ENCODE assay signal across 12 cellular contexts in the genomic region with DNA sequence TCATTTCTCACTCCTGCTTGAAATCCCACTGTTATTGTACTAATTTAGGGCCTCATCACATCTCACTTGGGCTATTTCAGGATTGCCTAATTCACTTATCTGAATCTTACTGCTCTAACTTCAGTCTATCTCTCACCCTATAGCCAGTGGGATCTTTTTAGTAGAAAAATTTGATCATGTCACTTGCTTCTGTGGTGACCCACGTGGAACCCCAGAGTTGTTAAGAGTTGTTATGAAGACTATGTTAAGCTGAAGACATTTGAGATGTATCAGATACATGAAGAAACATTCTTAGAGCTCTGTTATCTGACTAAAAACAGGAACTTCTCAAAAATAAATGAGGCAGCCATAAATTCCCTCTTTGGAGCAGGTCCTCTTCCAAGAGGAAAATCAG.
A peak's percentile ranks its signal among the peaks of the same experiment; 100 is the strongest.
DNase-seq lines count a peak whose midpoint lies in the region; ATAC-seq and TF ChIP-seq lines count a peak whose summit lies in the region.
"Had no signal": no experiment of that assay in that cellular context is flagged by ENCODE, and none has a peak within 500 bp of the region (broad histone marks: within the 10 kb centered on the region; RNA-seq: fewer than 3 reads in every experiment).

No MANE protein-coding gene starts in this region.

- no peaks in the 10 kb centered on the region for H3K27me3 Mint-ChIP-seq in MCF 10A (ENCODE audit: insufficient read depth, unreplicated experiment)
- no peaks in the 10 kb centered on the region for H3K27me3 Mint-ChIP-seq in naive thymus-derived CD4-positive, alpha-beta T cell

- ATAC-seq in GM19455 (IDR thresholded peaks at IDR 0.05; ENCODE audit: unreplicated experiment): peak; percentile 31
- ATAC-seq in HG02884 (IDR thresholded peaks at IDR 0.05; ENCODE audit: unreplicated experiment): peak; percentile 42
- peak; percentile 25 for ATAC-seq in HG03521 (IDR thresholded peaks at IDR 0.05; ENCODE audit: unreplicated experiment)
- no peak for ATAC-seq in naive thymus-derived CD4-positive, alpha-beta T cell
- ATAC-seq: lower lobe of right lung had no signal

- H3K27ac ChIP-seq in coronary artery: no peak overlapping the region
- no peak overlapping the region for H3K27ac ChIP-seq in left ventricle myocardium inferior (replicated peaks)
- H3K27ac ChIP-seq in naive thymus-derived CD4-positive, alpha-beta T cell (ENCODE audit: low read depth, low read length): no peak overlapping the region
- H3K27ac ChIP-seq: lower lobe of right lung had no signal

- peaks cover 8% of the 10 kb centered on the region for H3K4me1 Mint-ChIP-seq in MCF 10A (ENCODE audit: insufficient read depth, unreplicated experiment)
- peaks cover 0 to 6% (median 0%) of the 10 kb centered on the region in 7 donors for H3K4me1 Mint-ChIP-seq in naive thymus-derived CD4-positive, alpha-beta T cell

- intact Hi-C loops in MCF 10A (cut with micrococcal nuclease): no loop called here
- intact Hi-C loops in left ventricle myocardium inferior (cut with micrococcal nuclease): no loop called here
- intact Hi-C loops in naive thymus-derived CD4-positive, alpha-beta T cell (cut with micrococcal nuclease): loop anchor here in 1 of 2 donors (10.0 kb wide), 1 partner anchor 62 kb away; no protein-coding TSS in a partner anchor

- TF ChIP-seq CTCF in GM12865 (IDR thresholded peaks at IDR 0.05; ENCODE audit: insufficient read depth, low read depth, low read length, missing control alignments) (no peak), coronary artery (IDR thresholded peaks at IDR 0.05) (no peak), MCF 10A (IDR thresholded peaks at IDR 0.05; ENCODE audit: unreplicated experiment) (no peak), left ventricle myocardium inferior (IDR thresholded peaks at IDR 0.05; ENCODE audit: borderline replicate concordance) (no peak)

- DNase-seq in GM12865 (ENCODE audit: low read depth) (peak; percentile 37), coronary artery (ENCODE audit: low spot score) (no peak), MCF 10A (ENCODE audit: unreplicated experiment) (no peak), left ventricle myocardium inferior (no peak)
- DNase-seq in naive thymus-derived CD4-positive, alpha-beta T cell: no peak
- DNase-seq: lower lobe of right lung; NCI-H1105; stimulated activated CD4-positive, alpha-beta T cell treated with anti-CD3 and anti-CD28 coated beads, Interleukin-4, amount 100 ng/mL, for 24 hours; substantia nigra had no signal

- no peaks in the 10 kb centered on the region for H3K9me3 ChIP-seq in left ventricle myocardium inferior (replicated peaks)
- H3K9me3 ChIP-seq in naive thymus-derived CD4-positive, alpha-beta T cell (ENCODE audit: control insufficient read depth in 2 of 3, low read length in 3 of 3): no peaks in the 10 kb centered on the region
- H3K9me3 ChIP-seq: lower lobe of right lung had no signal

- H3K4me3 ChIP-seq in GM12865 (ENCODE audit: low read depth, low read length) (no peak overlapping the region), coronary artery (no peak overlapping the region), left ventricle myocardium inferior (no peak overlapping the region)
- no peak overlapping the region for H3K4me3 ChIP-seq in naive thymus-derived CD4-positive, alpha-beta T cell (ENCODE audit: low read length)
- H3K4me3 ChIP-seq: lower lobe of right lung had no signal

- POLR2A ChIA-PET in MCF 10A (lab: Yijun Ruan, JAX): interaction anchor here (0.6 kb wide), 1 partner anchor 37 kb away, joined by 3 read pairs; no protein-coding TSS in a partner anchor
- POLR2A ChIA-PET in naive thymus-derived CD4-positive, alpha-beta T cell (lab: Charles Lee): no interaction called here

- CTCF ChIA-PET in MCF 10A (lab: Yijun Ruan, JAX): no interaction called here
- CTCF ChIA-PET in naive thymus-derived CD4-positive, alpha-beta T cell (lab: Charles Lee): no interaction called here

- no peaks in the 10 kb centered on the region for H3K36me3 Mint-ChIP-seq in MCF 10A (ENCODE audit: insufficient read depth, unreplicated experiment)
- H3K36me3 Mint-ChIP-seq in naive thymus-derived CD4-positive, alpha-beta T cell: no peaks in the 10 kb centered on the region

- H3K4me3 Mint-ChIP-seq in MCF 10A (ENCODE audit: unreplicated experiment): no peak overlapping the region
- H3K4me3 Mint-ChIP-seq in naive thymus-derived CD4-positive, alpha-beta T cell: no peak overlapping the region

- no TSS peak for BruUV-seq in MCF 10A (replicated peaks; lab: Mats Ljungman, UMichigan)

- no peak overlapping the region for H3K27ac Mint-ChIP-seq in MCF 10A (ENCODE audit: low read depth, unreplicated experiment)
- H3K27ac Mint-ChIP-seq in naive thymus-derived CD4-positive, alpha-beta T cell: no peak overlapping the region

- H3K27me3 ChIP-seq in left ventricle myocardium inferior (ENCODE audit: low read depth): no peaks in the 10 kb centered on the region
- H3K27me3 ChIP-seq in naive thymus-derived CD4-positive, alpha-beta T cell (ENCODE audit: control insufficient read depth in 2 of 2, insufficient read depth in 2 of 2, low read length in 2 of 2): no peaks in the 10 kb centered on the region

- no peaks in the 10 kb centered on the region for H3K9me3 Mint-ChIP-seq in MCF 10A (ENCODE audit: unreplicated experiment)
- peaks cover 0 to 22% (median 4%) of the 10 kb centered on the region in 11 donors for H3K9me3 Mint-ChIP-seq in naive thymus-derived CD4-positive, alpha-beta T cell

- no peaks in the 10 kb centered on the region for H3K4me1 ChIP-seq in left ventricle myocardium inferior
- H3K4me1 ChIP-seq in naive thymus-derived CD4-positive, alpha-beta T cell (ENCODE audit: control insufficient read depth in 2 of 2, insufficient read depth in 2 of 2, low read length in 2 of 2): no peaks in the 10 kb centered on the region
- H3K4me1 ChIP-seq: lower lobe of right lung had no signal

- H3K36me3 ChIP-seq in left ventricle myocardium inferior: no peaks in the 10 kb centered on the region
- no peaks in the 10 kb centered on the region for H3K36me3 ChIP-seq in naive thymus-derived CD4-positive, alpha-beta T cell (ENCODE audit: control insufficient read depth in 2 of 3, insufficient read depth in 3 of 3, low read length in 3 of 3)
- H3K36me3 ChIP-seq: lower lobe of right lung had no signal
